ENCODE assay signal across 18 cellular contexts in genomic region chrX:134566506-134566905, GRCh38.
A peak's percentile ranks its signal among the peaks of the same experiment; 100 is the strongest.
DNase-seq lines count a peak whose midpoint lies in the region; ATAC-seq, FAIRE-seq and TF ChIP-seq lines count a peak whose summit lies in the region.
"Had no signal": no experiment of that assay in that cellular context is flagged by ENCODE, and none has a peak within 500 bp of the region (broad histone marks: within the 10 kb centered on the region; RNA-seq: fewer than 3 reads in every experiment).

No MANE protein-coding gene starts in this region.

- DNase-seq in HepG2 (ENCODE audit: low spot score) (no peak), right lobe of liver (no peak), dermis blood vessel endothelial cell (peak; percentile 30), neuronal stem cell (ENCODE audit: low spot score) (no peak), spleen (no peak), upper lobe of left lung (no peak)
- DNase-seq: C1 segment of cervical spinal cord; Calu3; CD4-positive, alpha-beta memory T cell; COR-L47; DMS53; DMS79 treated with DMSO at 0.1 percent for 48 hours; GOT3; HCEC 1CT had no signal

- ATAC-seq in HepG2 (no peak), right lobe of liver (no peak), upper lobe of left lung (ENCODE audit: low FRiP score in 2 of 2) (no peak), GM19324 (IDR thresholded peaks at IDR 0.05; ENCODE audit: low FRiP score, unreplicated experiment) (no peak)

- no peak overlapping the region for H3K18ac ChIP-seq in neuronal stem cell (ENCODE audit: low read length)

- H3K79me2 ChIP-seq in HepG2 (ENCODE audit: insufficient read depth, low read length), result no peaks in the 10 kb centered on the region
- no peaks in the 10 kb centered on the region for H3K79me2 ChIP-seq in Loucy (ENCODE audit: insufficient read depth, low read length)

- H3F3A ChIP-seq in Loucy (ENCODE audit: low read depth), result no peaks in the 10 kb centered on the region

- no peak for TF ChIP-seq RAD21 in HepG2 (CRISPR knock-in tag; IDR thresholded peaks at IDR 0.05)

- H4K8ac ChIP-seq in neuronal stem cell (ENCODE audit: low read depth, low read length), result no peak overlapping the region

- H3K9me2 ChIP-seq in Loucy (replicated peaks; ENCODE audit: low read depth, low read length), result no peaks in the 10 kb centered on the region

- H2AFZ ChIP-seq in HepG2 (ENCODE audit: low read length), result no peak overlapping the region
- peak overlapping the region; percentile 41 for H2AFZ ChIP-seq in Loucy (ENCODE audit: low read length)
- peak overlapping the region; percentile 30 for H2AFZ ChIP-seq in neuronal stem cell (ENCODE audit: low read length)

- no peak overlapping the region for H2BK120ac ChIP-seq in neuronal stem cell (ENCODE audit: low read depth, low read length)

- no peak overlapping the region for H3K14ac ChIP-seq in neuronal stem cell (ENCODE audit: low read length)

- no peak overlapping the region for H2BK5ac ChIP-seq in neuronal stem cell (ENCODE audit: low read length)

- CTCF ChIA-PET in HepG2 (lab: Yijun Ruan, JAX; ENCODE audit: low intra/inter-chr PET ratio, low total read pairs), result no interaction called here

- H3K4me2 ChIP-seq in HepG2 (ENCODE audit: low read depth, low read length) (no peak overlapping the region), Loucy (ENCODE audit: low read depth, low read length, poor library complexity, severe bottlenecking) (peak overlapping the region; percentile 5), neuronal stem cell (ENCODE audit: insufficient read depth, low read length, poor library complexity, severe bottlenecking) (no peak overlapping the region)

- H3K4me1 ChIP-seq in HepG2 (ENCODE audit: insufficient read depth, low read length), result peaks cover 8% of the 10 kb centered on the region; the same call in 1 of the 2 replicates
- no peaks in the 10 kb centered on the region for H3K4me1 ChIP-seq in right lobe of liver
- peaks cover 16% of the 10 kb centered on the region for H3K4me1 ChIP-seq in Loucy (ENCODE audit: insufficient read depth, low read length, poor library complexity, severe bottlenecking)
- peaks cover 2 to 3% of the 10 kb centered on the region in 2 donors for H3K4me1 ChIP-seq in neuronal stem cell (ENCODE audit: control insufficient read depth in 2 of 2, insufficient read depth in 1 of 2, low read depth in 1 of 2, low read length in 2 of 2)
- no peaks in the 10 kb centered on the region for H3K4me1 ChIP-seq in spleen
- H3K4me1 ChIP-seq in upper lobe of left lung, result no peaks in the 10 kb centered on the region

- no peak overlapping the region for H3K4ac ChIP-seq in neuronal stem cell (ENCODE audit: low read length)

- no peak for TF ChIP-seq POLR2A in HepG2 (IDR thresholded peaks at IDR 0.05; ENCODE audit: insufficient read depth in 1 of 2, low read depth in 2 of 2, low read length in 2 of 2)
- TF ChIP-seq POLR2A in right lobe of liver (IDR thresholded peaks at IDR 0.05), result no peak
- no peak for TF ChIP-seq POLR2A in spleen (IDR thresholded peaks at IDR 0.05)
- TF ChIP-seq POLR2A in upper lobe of left lung (IDR thresholded peaks at IDR 0.05), result no peak

- no peaks in the 10 kb centered on the region for H3K36me3 ChIP-seq in HepG2 (replicated peaks in 1 of 2; ENCODE audit: control insufficient read depth in 1 of 2, insufficient read depth in 2 of 2, low read length in 2 of 2)
- H3K36me3 ChIP-seq in right lobe of liver, result no peaks in the 10 kb centered on the region
- no peaks in the 10 kb centered on the region for H3K36me3 ChIP-seq in Loucy (ENCODE audit: insufficient read depth, low read length)
- no peaks in the 10 kb centered on the region for H3K36me3 ChIP-seq in neuronal stem cell (replicated peaks in 1 of 2; ENCODE audit: control insufficient read depth in 2 of 2, insufficient read depth in 2 of 2, low read length in 2 of 2)
- no peaks in the 10 kb centered on the region for H3K36me3 ChIP-seq in spleen
- H3K36me3 ChIP-seq in upper lobe of left lung, result no peaks in the 10 kb centered on the region

- H2AK5ac ChIP-seq in neuronal stem cell (ENCODE audit: low read depth, low read length), result no peak overlapping the region

- no peak overlapping the region for H2BK12ac ChIP-seq in neuronal stem cell (ENCODE audit: low read length)

- POLR2A ChIA-PET in HepG2 (lab: Yijun Ruan, JAX), result no interaction called here

- intact Hi-C loops in HepG2 (cut with micrococcal nuclease; ENCODE audit: unreplicated experiment), result no loop called here
- intact Hi-C loops in right lobe of liver (cut with DNase I), result no loop called here
- intact Hi-C loops in spleen (cut with DNase I; ENCODE audit: low total_unique reads), result no loop called here

- no peak overlapping the region for H4K91ac ChIP-seq in neuronal stem cell (ENCODE audit: low read depth, low read length, poor library complexity)

- H3K27ac ChIP-seq in HepG2 (ENCODE audit: extremely low read length, insufficient read depth, low read length) (no peak overlapping the region), right lobe of liver (no peak overlapping the region), neuronal stem cell (replicated peaks; ENCODE audit: low read length) (no peak overlapping the region), spleen (no peak overlapping the region), upper lobe of left lung (no peak overlapping the region)

- TF ChIP-seq EP300 in HepG2 (IDR thresholded peaks at IDR 0.05; ENCODE audit: low read depth in 2 of 2, low read length in 2 of 2) (no peak), HepG2 (CRISPR knock-in tag; IDR thresholded peaks at IDR 0.05; ENCODE audit: borderline replicate concordance) (no peak), upper lobe of left lung (IDR thresholded peaks at IDR 0.05) (no peak)

- H3K23ac ChIP-seq in neuronal stem cell (ENCODE audit: low read depth, low read length, poor library complexity), result no peak overlapping the region

- no peak for FAIRE-seq in HepG2 (lab: Jason Lieb, UNC)
- FAIRE-seq: G401.6, H54 had no signal

- H3K9me3 ChIP-seq in HepG2 (ENCODE audit: low read length), result no peaks in the 10 kb centered on the region
- no peaks in the 10 kb centered on the region for H3K9me3 ChIP-seq in right lobe of liver
- no peaks in the 10 kb centered on the region for H3K9me3 ChIP-seq in Loucy (ENCODE audit: insufficient read depth, low read depth, low read length)
- no peaks in the 10 kb centered on the region for H3K9me3 ChIP-seq in neuronal stem cell (replicated peaks in 1 of 2; ENCODE audit: control insufficient read depth in 2 of 2, insufficient read depth in 1 of 2, low read depth in 1 of 2, low read length in 2 of 2)
- H3K9me3 ChIP-seq in spleen, result no peaks in the 10 kb centered on the region
- no peaks in the 10 kb centered on the region for H3K9me3 ChIP-seq in upper lobe of left lung

- H3K4me3 ChIP-seq in HepG2 (replicated peaks in 1 of 3; ENCODE audit: insufficient read depth in 1 of 3, low read depth in 2 of 3, low read length in 3 of 3) (no peak overlapping the region; a peak in 1 of 6 replicates), right lobe of liver (no peak overlapping the region), Loucy (ENCODE audit: low read length, poor library complexity, severe bottlenecking) (no peak overlapping the region), neuronal stem cell (ENCODE audit: low read length in 2 of 2) (no peak overlapping the region), spleen (no peak overlapping the region), upper lobe of left lung (no peak overlapping the region)

- no peaks in the 10 kb centered on the region for H4K20me1 ChIP-seq in HepG2 (ENCODE audit: insufficient read depth, low read length)
- H4K20me1 ChIP-seq in Loucy (ENCODE audit: insufficient read depth, low read length, poor library complexity, severe bottlenecking), result no peaks in the 10 kb centered on the region

- 15% methylated on average over 2 of the region's 5 CpGs for WGBS in HepG2 (ENCODE audit: low lambda C conversion rate)
- 23% methylated on average over 5 of the region's 5 CpGs for WGBS in right lobe of liver (ENCODE audit: insufficient coverage, low coverage, low lambda C conversion rate, missing lambda C conversion rate)
- no CpG with 5 or more reads among the region's 5 CpGs for WGBS in neuronal stem cell (ENCODE audit: extremely low coverage in 2 of 2, insufficient read length in 2 of 2, insufficient replicate concordance in 1 of 2), 2 donors
- 50 to 70% (median 57%) methylated on average over 5 of the region's 5 CpGs for WGBS in spleen, 5 donors
- WGBS in upper lobe of left lung, 2 donors, result 49 to 61% methylated on average over 4 to 5 of the region's 5 CpGs

- TF ChIP-seq CTCF in HepG2 (CRISPR knock-in tag; IDR thresholded peaks at IDR 0.05) (no peak), right lobe of liver (IDR thresholded peaks at IDR 0.05) (no peak), Loucy (conservative IDR thresholded peaks at IDR 0.05; ENCODE audit: low read length) (no peak), spleen (IDR thresholded peaks at IDR 0.05 in 8 of 11, conservative IDR thresholded peaks at IDR 0.05 in 3 of 11) (no peak), upper lobe of left lung (IDR thresholded peaks at IDR 0.05) (no peak)

- in situ Hi-C loops in HepG2 (cut with HindIII; ENCODE audit: extremely low pct_ligation_motif_present, low pct_unique_long_range_greater_than_20kb), result no loop called here

- H3K27me3 ChIP-seq in HepG2 (ENCODE audit: control insufficient read depth in 1 of 2, insufficient read depth in 2 of 2, low read length in 2 of 2) (no peaks in the 10 kb centered on the region), right lobe of liver (peaks cover 0 to 4% of the 10 kb centered on the region in 2 donors), Loucy (ENCODE audit: insufficient read depth, low read length, poor library complexity, severe bottlenecking) (no peaks in the 10 kb centered on the region), neuronal stem cell (ENCODE audit: control insufficient read depth in 3 of 3, insufficient read depth in 3 of 3, low read depth in 1 of 3, low read length in 3 of 3) (peaks cover 0 to 2% (median 0%) of the 10 kb centered on the region in 3 experiments), spleen (replicated peaks in 1 of 7) (peaks cover 0 to 3% (median 0%) of the 10 kb centered on the region in 7 donors), upper lobe of left lung (no peaks in the 10 kb centered on the region)

- no peak overlapping the region for H3K9ac ChIP-seq in HepG2 (ENCODE audit: insufficient read depth, low read depth, low read length)
- no peak overlapping the region for H3K9ac ChIP-seq in Loucy (ENCODE audit: low read depth, low read length, poor library complexity, severe bottlenecking)
- no peak overlapping the region for H3K9ac ChIP-seq in neuronal stem cell (ENCODE audit: low read depth, low read length, poor library complexity)

- no peaks in the 10 kb centered on the region for H3K79me1 ChIP-seq in neuronal stem cell (ENCODE audit: low read depth, low read length)

- no TSS peak for BruUV-seq in HepG2 (replicated peaks; lab: Mats Ljungman, UMichigan)

- H2BK15ac ChIP-seq in neuronal stem cell (ENCODE audit: low read length), result no peak overlapping the region

TF ChIP-seq in HepG2, 621 proteins besides CTCF, POLR2A, EP300 and RAD21:
- TF ChIP-seq FOXK2 (IDR thresholded peaks at IDR 0.05) (no peak), GABPA (IDR thresholded peaks at IDR 0.05; ENCODE audit: low read depth, low read length) (no peak), GABPA (CRISPR knock-in tag; IDR thresholded peaks at IDR 0.05; ENCODE audit: low read depth) (peak; percentile 59), HNF4A (CRISPR knock-in tag; IDR thresholded peaks at IDR 0.05) (peak; percentile 50)
